In genomic region chr10:35089641-35090161, GRCh38 we compare ENCODE assay signal across 8 cellular contexts. TPM values are rescaled to one million over a fixed set of nuclear protein-coding genes. Genes with fewer than 3 reads are reported as not detected.
DNase-seq lines count a peak whose midpoint lies in the region; ATAC-seq, FAIRE-seq and TF ChIP-seq lines count a peak whose summit lies in the region.

No MANE protein-coding gene starts in this region.

- H3K9ac ChIP-seq in NT2/D1 (ENCODE audit: insufficient read length, low read depth) (peak overlapping the region; percentile 86), mammary epithelial cell (ENCODE audit: insufficient read depth, low read length) (peak overlapping the region; percentile 74), kidney (ENCODE audit: low read length in 2 of 2) (peak overlapping the region; percentile 51 to 73)

- H2AFZ ChIP-seq in mammary epithelial cell (ENCODE audit: low read depth, low read length) = peak overlapping the region; percentile 92

- H3K4me1 ChIP-seq in NT2/D1 (ENCODE audit: insufficient read depth, insufficient read length) = no peaks in the 10 kb centered on the region
- H3K4me1 ChIP-seq in mammary epithelial cell (ENCODE audit: insufficient read depth, low read length) = peaks cover 3% of the 10 kb centered on the region
- H3K4me1 ChIP-seq in kidney (ENCODE audit: control insufficient read depth in 1 of 2, insufficient read depth in 1 of 2, low read depth in 1 of 2, low read length in 2 of 2) = peaks cover 3 to 10% of the 10 kb centered on the region in 2 donors
- peaks cover 27 to 58% (median 53%) of the 10 kb centered on the region in 4 donors for H3K4me1 ChIP-seq in stomach

- peak overlapping the region; percentile 71 for H3K4me3 ChIP-seq in NT2/D1 (ENCODE audit: insufficient read length, low read depth)
- peak overlapping the region; percentile 76 to 85 (median 83) for H3K4me3 ChIP-seq in mammary epithelial cell (replicated peaks in 1 of 3; ENCODE audit: insufficient read depth in 1 of 3, low read depth in 2 of 3, low read length in 3 of 3)
- peak overlapping the region; percentile 82 to 93 for H3K4me3 ChIP-seq in kidney (ENCODE audit: low read length in 2 of 2)
- peak overlapping the region; percentile 89 to 92 (median 92) for H3K4me3 ChIP-seq in stomach

- intact Hi-C loops in mammary epithelial cell (cut with micrococcal nuclease) = no loop called here
- intact Hi-C loops in kidney (cut with DNase I) = no loop called here
- intact Hi-C loops in stomach (cut with DNase I; ENCODE audit: low total_unique reads) = no loop called here

- peak; percentile 33 for ATAC-seq in HG02610 (IDR thresholded peaks at IDR 0.05; ENCODE audit: unreplicated experiment)

- peak overlapping the region; percentile 95 for H3K4me2 ChIP-seq in mammary epithelial cell (ENCODE audit: insufficient read depth, low read depth, low read length)

- dilution Hi-C loops in mammary epithelial cell (cut with HindIII; ENCODE audit: low sequenced_read_pairs) = no loop called here

- FAIRE-seq in kidney (lab: Jason Lieb, UNC) = no peak

- WGBS in mammary epithelial cell (ENCODE audit: low coverage, missing lambda C conversion rate) = 0% methylated on average over 10 of the region's 26 CpGs
- WGBS in stomach, 5 donors = 0 to 1% (median 0%) methylated on average over 23 to 26 of the region's 26 CpGs

- H3K79me2 ChIP-seq in mammary epithelial cell (ENCODE audit: insufficient read depth, low read length) = peaks cover 56% of the 10 kb centered on the region

- no peaks in the 10 kb centered on the region for H4K20me1 ChIP-seq in mammary epithelial cell (ENCODE audit: insufficient read depth, low read length)

- peak; percentile 1 for DNase-seq in stimulated activated CD8-positive, alpha-beta memory T cell treated with anti-CD3 and anti-CD28 coated beads, Interleukin-2, amount 100 ng/mL, for 48 hours (ENCODE audit: low read depth in 2 of 2)
- DNase-seq in stimulated activated CD8-positive, alpha-beta memory T cell treated with anti-CD3 and anti-CD28 coated beads, Interleukin-4, amount 100 ng/mL, for 48 hours = no peak
- DNase-seq in NT2/D1 (ENCODE audit: low read depth, low spot score) = no peak
- peak; percentile 23 for DNase-seq in mammary epithelial cell
- peak; percentile 81 for DNase-seq in kidney
- DNase-seq in stomach = no peak
- DNase-seq in NCI-H524 treated with DMSO at 0.1 percent for 48 hours (lab: John Stamatoyannopoulos, UW) = no peak

- TF ChIP-seq CTCF in mammary epithelial cell (conservative IDR thresholded peaks at IDR 0.05 in 1 of 2, IDR thresholded peaks at IDR 0.05 in 1 of 2; ENCODE audit: extremely low read depth in 1 of 2, insufficient read depth in 1 of 2, low read depth in 1 of 2, low read length in 2 of 2) (no peak), kidney (IDR thresholded peaks at IDR 0.05; ENCODE audit: borderline replicate concordance, extremely low read depth, insufficient read depth) (no peak), stomach (IDR thresholded peaks at IDR 0.05) (no peak)

- H3K27me3 ChIP-seq in NT2/D1 (ENCODE audit: insufficient read depth, insufficient read length) (no peaks in the 10 kb centered on the region), mammary epithelial cell (ENCODE audit: insufficient read depth, low read length) (no peaks in the 10 kb centered on the region), stomach (no peaks in the 10 kb centered on the region)

- in situ Hi-C loops in mammary epithelial cell (cut with MboI; ENCODE audit: low sequenced_read_pairs in 2 of 2) = no loop called here

- BruUV-seq in mammary epithelial cell (replicated peaks; lab: Mats Ljungman, UMichigan) = no TSS peak

- TF ChIP-seq POLR2A in stomach (IDR thresholded peaks at IDR 0.05) = no peak

- TF ChIP-seq EP300 in stomach (IDR thresholded peaks at IDR 0.05) = no peak

- H3K36me3 ChIP-seq in NT2/D1 (ENCODE audit: insufficient read depth, insufficient read length, low read length) = peaks cover 6% of the 10 kb centered on the region
- H3K36me3 ChIP-seq in mammary epithelial cell (ENCODE audit: insufficient read depth, low read length) = no peaks in the 10 kb centered on the region
- H3K36me3 ChIP-seq in kidney (ENCODE audit: control insufficient read depth in 1 of 2, insufficient read depth in 2 of 2, low read length in 2 of 2) = no peaks in the 10 kb centered on the region
- H3K36me3 ChIP-seq in stomach = no peaks in the 10 kb centered on the region

- CTCF ChIA-PET in mammary epithelial cell (lab: Charles Lee; ENCODE audit: low non-redundant PET) = interaction anchor here (0.6 to 0.7 kb wide), 2 partner anchors 38 to 106 kb away, joined by 3 to 6 read pairs; no protein-coding TSS in a partner anchor

- peaks cover 8% of the 10 kb centered on the region; the same call in 1 of the 2 replicates for H3K9me3 ChIP-seq in NT2/D1 (ENCODE audit: insufficient read depth, low read length)
- H3K9me3 ChIP-seq in mammary epithelial cell (replicated peaks; ENCODE audit: insufficient read depth, low read length) = peaks cover 3% of the 10 kb centered on the region
- no peaks in the 10 kb centered on the region for H3K9me3 ChIP-seq in kidney (ENCODE audit: control insufficient read depth in 1 of 2, low read length in 2 of 2)
- no peaks in the 10 kb centered on the region for H3K9me3 ChIP-seq in stomach

- peak overlapping the region; percentile 34 for H3K27ac ChIP-seq in mammary epithelial cell (ENCODE audit: insufficient read depth, low read depth, low read length)
- peak overlapping the region; percentile 89 to 93 for H3K27ac ChIP-seq in kidney (ENCODE audit: low read depth in 2 of 2, low read length in 2 of 2)
- peak overlapping the region; percentile 92 to 98 (median 97) for H3K27ac ChIP-seq in stomach

RNA-seq across cellular contexts. Expression of gene CUL2, which starts 0.4 kb away (rescaled TPM):
- total RNA-seq in mammary epithelial cell (10 to 100 TPM; 29.7 to 42.9 TPM), kidney (25.9 TPM), stomach (10 to 100 TPM in 3 of 5 donors, 1 to 10 TPM in 2; 2.3 to 31.9 (median 11.6) TPM)
- polyA plus RNA-seq in mammary epithelial cell (18.7 TPM), kidney (ENCODE audit: insufficient read depth, low read depth, low replicate concordance) (14.5 TPM), stomach (1 to 10 TPM; 8.2 to 9.9 (median 8.5) TPM)
- polyA minus RNA-seq in mammary epithelial cell = 14.0 TPM

RNA-seq across cellular contexts. Expression of gene CREM, which starts 36.9 kb away (rescaled TPM):
- total RNA-seq in mammary epithelial cell (10 to 100 TPM; 15.2 to 17.3 TPM), kidney (41.3 TPM), stomach (10 to 100 TPM in 4 of 5 donors, 1 to 10 TPM in 1; 9.6 to 53.9 (median 18.7) TPM)
- polyA plus RNA-seq in mammary epithelial cell (15.0 TPM), kidney (ENCODE audit: insufficient read depth, low read depth, low replicate concordance) (43.9 TPM), stomach (10 to 100 TPM; 23.9 to 67.8 (median 41.5) TPM)
- polyA minus RNA-seq in mammary epithelial cell = not detected

Comparison
In these comparisons a context has a peak if more than half of its experiments do, and no peak if none do; other contexts are left out.
1. DNase-seq: peak in stimulated activated CD8-positive, alpha-beta memory T cell treated with anti-CD3 and anti-CD28 coated beads, Interleukin-2, amount 100 ng/mL, for 48 hours (2 of 2), mammary epithelial cell (single experiment) and kidney (single experiment); none in stimulated activated CD8-positive, alpha-beta memory T cell treated with anti-CD3 and anti-CD28 coated beads, Interleukin-4, amount 100 ng/mL, for 48 hours (single experiment), NT2/D1 (single experiment), stomach (single experiment) and NCI-H524 treated with DMSO at 0.1 percent for 48 hours (single experiment).
2. H3K27ac ChIP-seq: peak in every context shown above with its lines; median percentile 97 in stomach; 91 in kidney; 34 in mammary epithelial cell.
3. Peak in every context shown above with its lines, with median percentiles within 50 percentile points of each other: H3K4me3 ChIP-seq and H3K9ac ChIP-seq.